ENCODE assay signal across 33 cellular contexts in genomic region chr1:64417828-64418227, GRCh38.
"Had no signal": no experiment of that assay in that cellular context is flagged by ENCODE, and none has a peak within 500 bp of the region (broad histone marks: within the 10 kb centered on the region; RNA-seq: fewer than 3 reads in every experiment).

No MANE protein-coding gene starts in this region.

- H3K9ac ChIP-seq: KMS-11 had no signal

- H3K4me3 ChIP-seq: MG63 had no signal

- H3K9me3 ChIP-seq: MG63 had no signal

- DNase-seq: Karpas-422, Kasumi-1, KG1, MG63, MM.1S, NCI-H1048, NCI-H1092, NCI-H1092 treated with DMSO at 0.1 percent for 48 hours, NCI-H1105, NCI-H1105 treated with DMSO at 0.1 percent for 48 hours, NCI-H1417, NCI-H1417 treated with DMSO at 0.1 percent for 48 hours, NCI-H1436 treated with DMSO at 0.1 percent for 48 hours, NCI-H146, NCI-H1694, NCI-H1694 treated with DMSO at 0.1 percent for 48 hours, NCI-H187, NCI-H187 treated with DMSO at 0.1 percent for 48 hours, NCI-H1930, NCI-H2029, NCI-H2029 treated with DMSO at 0.1 percent for 48 hours, NCI-H2081, NCI-H2081 treated with DMSO at 0.1 percent for 48 hours, NCI-H2107, NCI-H2171, NCI-H2171 treated with DMSO at 0.1 percent for 48 hours, NCI-H2227 treated with DMSO at 0.1 percent for 48 hours, NCI-H226, NCI-H345, NCI-H446, NCI-H446 treated with DMSO at 0.1 percent for 48 hours, NCI-H510A had no signal

- H3K4me2 ChIP-seq: KMS-11 had no signal

- H3K27ac ChIP-seq: KMS-11 had no signal

- H3K36me3 ChIP-seq: MG63 had no signal

- H3K27me3 ChIP-seq: MG63 had no signal
